In the genomic region with DNA sequence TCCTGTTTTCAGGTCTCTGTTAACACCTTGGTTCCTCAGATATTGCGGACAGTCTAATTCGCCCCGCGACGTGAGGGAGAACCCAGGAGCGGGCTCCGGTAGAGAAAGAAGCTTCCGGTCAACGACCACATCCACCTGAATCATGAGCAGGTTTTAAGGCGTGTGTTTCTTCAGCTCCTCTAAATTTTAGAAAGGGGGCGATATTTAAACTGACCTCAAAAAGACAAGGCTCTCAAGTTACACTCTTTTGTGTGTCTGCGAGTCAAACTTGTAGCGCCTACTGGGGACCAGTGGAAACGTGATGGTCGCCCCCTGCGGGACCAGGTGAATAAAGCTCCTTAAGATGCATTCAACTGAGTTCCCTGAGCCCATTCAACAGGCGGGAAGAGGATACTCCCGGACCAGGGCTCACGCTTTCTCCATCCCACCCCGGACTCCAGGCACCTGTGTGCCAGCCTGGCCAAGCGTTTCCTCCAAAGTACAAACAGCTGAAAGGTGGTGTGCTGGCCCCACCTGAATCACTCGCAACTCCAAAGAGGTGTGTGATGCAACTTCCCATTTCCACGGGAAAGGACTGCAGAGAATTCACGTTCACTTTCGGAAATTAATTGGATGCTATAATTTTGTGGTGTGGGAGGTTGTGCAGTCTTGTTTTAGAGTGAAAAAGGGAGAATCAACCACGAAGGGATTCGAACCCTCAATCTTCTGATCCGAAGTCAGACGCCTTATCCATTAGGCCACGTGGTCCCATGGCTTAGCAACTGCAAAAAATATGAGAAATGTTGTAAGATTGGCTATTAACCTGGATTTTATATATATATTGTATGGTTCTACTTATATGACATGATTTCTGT, we compare ENCODE assay signal across 8 cellular contexts. TPM values are rescaled to one million over a fixed set of nuclear protein-coding genes. Genes with fewer than 3 reads are reported as not detected.
DNase-seq lines count a peak whose midpoint lies in the region; ATAC-seq, FAIRE-seq and TF ChIP-seq lines count a peak whose summit lies in the region.

No MANE protein-coding gene starts in this region.

- peak overlapping the region in 1 of 4 experiments; percentile 33; a peak in 2 of 7 replicates for H3K9ac ChIP-seq in H1 (replicated peaks in 1 of 4; ENCODE audit: extremely low read depth in 1 of 4, low read depth in 3 of 4, low read length in 3 of 4)

- no peak overlapping the region for H2BK20ac ChIP-seq in H1 (ENCODE audit: low read length)

- H4K91ac ChIP-seq in H1 (replicated peaks; ENCODE audit: insufficient read length, low read length) = no peak overlapping the region

- no peaks in the 10 kb centered on the region for H3K79me1 ChIP-seq in H1 (ENCODE audit: low read depth, low read length)

- H2AFZ ChIP-seq in H1 (ENCODE audit: low read length) = peak overlapping the region; percentile 90

- peak; percentile 8 for DNase-seq in activated gamma-delta T cell treated with Interleukin-2 at 50 U/mL for 16 hours
- no peak for DNase-seq in activated gamma-delta T cell (lab: John Stamatoyannopoulos, UW)
- peak; percentile 85 for DNase-seq in NCI-H69 (lab: John Stamatoyannopoulos, UW)
- DNase-seq in activated CD4-positive, alpha-beta T cell treated with anti-CD3 and anti-CD28 coated beads, Interleukin-2, amount 50 U/mL, for 4 hours = peak; percentile 36 to 37
- DNase-seq in H1 (ENCODE audit: low read depth in 1 of 2, low spot score in 2 of 2) = peak; percentile 88 to 94
- peak; percentile 5 to 75 (median 63) for DNase-seq in naive thymus-derived CD8-positive, alpha-beta T cell
- peak; percentile 86 for DNase-seq in urothelium cell line (ENCODE audit: low spot score)

- no peak overlapping the region for H2BK15ac ChIP-seq in H1 (ENCODE audit: low read length)

- H3K14ac ChIP-seq in H1 (ENCODE audit: insufficient read length) = no peak overlapping the region

- H2BK12ac ChIP-seq in H1 (ENCODE audit: low read depth, low read length) = peak overlapping the region; percentile 69; the same call in 1 of the 2 replicates

- FAIRE-seq in H1 (lab: Jason Lieb, UNC) = peak; percentile 88
- no peak for FAIRE-seq in urothelium cell line (lab: Jason Lieb, UNC)

- peak; percentile 70 to 73 for TF ChIP-seq POLR2A in H1 (IDR thresholded peaks at IDR 0.05; ENCODE audit: control extremely low read depth in 1 of 2, low read depth in 2 of 2, low read length in 2 of 2)

- no peak overlapping the region for H3K4ac ChIP-seq in H1 (replicated peaks; ENCODE audit: insufficient read length, low read depth, low read length)

- peak overlapping the region; percentile 54 to 80 (median 74) for H3K4me3 ChIP-seq in H1 (ENCODE audit: extremely low read depth in 1 of 4, insufficient read depth in 2 of 4, low read depth in 3 of 4, low read length in 4 of 4)

- TF ChIP-seq RAD21 in H1 (IDR thresholded peaks at IDR 0.05 in 1 of 2, conservative IDR thresholded peaks at IDR 0.05 in 1 of 2; ENCODE audit: low read depth in 2 of 2, low read length in 2 of 2) = peak; percentile 58 to 68

- peaks cover 8 to 58% (median 21%) of the 10 kb centered on the region in 5 donors for H3K27me3 Mint-ChIP-seq in naive thymus-derived CD8-positive, alpha-beta T cell

- no peaks in the 10 kb centered on the region for H4K20me1 ChIP-seq in H1 (replicated peaks in 1 of 2; ENCODE audit: control insufficient read depth in 1 of 2, insufficient read depth in 2 of 2, low read length in 2 of 2)

- H3K4me3 Mint-ChIP-seq in naive thymus-derived CD8-positive, alpha-beta T cell = peak overlapping the region; percentile 78 to 94 (median 89)

- H3K9me3 Mint-ChIP-seq in naive thymus-derived CD8-positive, alpha-beta T cell = peaks cover 0 to 30% (median 16%) of the 10 kb centered on the region in 9 donors

- H3K23ac ChIP-seq in H1 (ENCODE audit: insufficient read length) = no peak overlapping the region

- no peak overlapping the region for H2BK120ac ChIP-seq in H1 (replicated peaks; ENCODE audit: low read depth, low read length)

- TF ChIP-seq EP300 in H1 (IDR thresholded peaks at IDR 0.05; ENCODE audit: borderline replicate concordance in 1 of 2, low read depth in 2 of 2, low read length in 2 of 2) = peak in 1 of 2 experiments; percentile 26; a peak in 1 of 3 replicates

- CTCF ChIA-PET in H1 (lab: Charles Lee; ENCODE audit: partially characterized antibody) = interaction anchor here (0.5 to 2.7 kb wide), 40 partner anchors 10 to 229 kb away, joined by 3 to 21 read pairs (median 4); partner anchors contain the start of genes GPX6 and ZSCAN12

- no peak overlapping the region for H3K56ac ChIP-seq in H1 (replicated peaks; ENCODE audit: insufficient read length, low read depth, low read length)

- POLR2A ChIA-PET in H1 (lab: Charles Lee; ENCODE audit: partially characterized antibody) = interaction anchor here (0.7 to 3.0 kb wide), 18 partner anchors 10 to 650 kb away, joined by 3 to 10 read pairs (median 3); partner anchors contain the start of genes GPX6, TRIM27 and ZSCAN23
- POLR2A ChIA-PET in naive thymus-derived CD8-positive, alpha-beta T cell (lab: Charles Lee) = interaction anchor here (0.7 to 0.9 kb wide), 4 partner anchors 44 to 353 kb away, joined by 3 to 4 read pairs (median 4); partner anchors contain the start of gene ZSCAN26

- TF ChIP-seq CTCF in H1 (IDR thresholded peaks at IDR 0.05; ENCODE audit: control extremely low read depth in 1 of 3, insufficient read depth in 1 of 3, low read depth in 1 of 3, low read length in 3 of 3) = peak; percentile 71 to 98 (median 86)

- no peaks in the 10 kb centered on the region for H3K36me3 ChIP-seq in H1 (ENCODE audit: control insufficient read depth in 2 of 4, insufficient read depth in 4 of 4, low read length in 3 of 4)

- H3K27ac ChIP-seq in H1 (ENCODE audit: low read depth, low read length) = peak overlapping the region; percentile 59; the same call in 1 of the 2 replicates

- H3K4me1 ChIP-seq in H1 (replicated peaks in 1 of 4; ENCODE audit: control insufficient read depth in 3 of 4, insufficient read depth in 4 of 4, low read length in 3 of 4) = peaks cover 0 to 6% (median under 1%) of the 10 kb centered on the region in 4 experiments; a peak in 4 of 7 replicates

- peak; percentile 66 for ATAC-seq in HG03175 (IDR thresholded peaks at IDR 0.05; ENCODE audit: unreplicated experiment)
- peak; percentile 57 to 66 for ATAC-seq in naive thymus-derived CD8-positive, alpha-beta T cell

- no peaks in the 10 kb centered on the region for H3K27me3 ChIP-seq in H1 (replicated peaks in 1 of 4; ENCODE audit: control insufficient read depth in 3 of 4, extremely low read depth in 1 of 4, insufficient read depth in 3 of 4, low read length in 3 of 4)

- peak overlapping the region; percentile 71 to 75 for H3K4me2 ChIP-seq in H1 (ENCODE audit: insufficient read depth in 1 of 2, low read depth in 2 of 2, low read length in 2 of 2)

- peak overlapping the region; percentile 31 to 97 (median 71) for H3K27ac Mint-ChIP-seq in naive thymus-derived CD8-positive, alpha-beta T cell

- H3K36me3 Mint-ChIP-seq in naive thymus-derived CD8-positive, alpha-beta T cell = peaks cover 0 to 13% (median 0%) of the 10 kb centered on the region in 3 donors

- H4K5ac ChIP-seq in H1 (ENCODE audit: insufficient read length, low read depth, low read length) = peak overlapping the region; percentile 11

- H4K8ac ChIP-seq in H1 (ENCODE audit: extremely low read depth, insufficient read depth, low read length) = no peak overlapping the region; the same call in 1 of the 2 replicates

- no peaks in the 10 kb centered on the region for H3K79me2 ChIP-seq in H1 (ENCODE audit: control insufficient read depth in 1 of 2, insufficient read depth in 2 of 2, low read length in 2 of 2)

- WGBS in H1 (ENCODE audit: extremely low coverage in 1 of 2, insufficient coverage in 1 of 2, insufficient read length in 1 of 2, insufficient replicate concordance in 2 of 2, low coverage in 1 of 2, low lambda C conversion rate in 2 of 2, missing lambda C conversion rate in 1 of 2), 2 experiments = 2% methylated on average over 30 of the region's 30 CpGs; no CpG with 5 or more reads in 1 of the 2 experiments

- no peaks in the 10 kb centered on the region for H3K9me3 ChIP-seq in H1 (ENCODE audit: insufficient read depth in 2 of 2, low read depth in 1 of 2, low read length in 1 of 2)

- H2BK5ac ChIP-seq in H1 (ENCODE audit: low read depth, low read length) = no peak overlapping the region; the same call in 1 of the 2 replicates

- H3K23me2 ChIP-seq in H1 (ENCODE audit: low read depth, low read length) = peaks cover 8% of the 10 kb centered on the region

- H2AK5ac ChIP-seq in H1 (ENCODE audit: low read depth, low read length) = no peak overlapping the region

- peaks cover 17 to 28% (median 24%) of the 10 kb centered on the region in 4 donors for H3K4me1 Mint-ChIP-seq in naive thymus-derived CD8-positive, alpha-beta T cell

- peak overlapping the region; percentile 7; the same call in 1 of the 2 replicates for H3K18ac ChIP-seq in H1 (ENCODE audit: extremely low read depth, low read length)

TF ChIP-seq in H1, 55 proteins besides CTCF, POLR2A, EP300 and RAD21 (continues in another document):
- TF ChIP-seq RFX5 (IDR thresholded peaks at IDR 0.05; ENCODE audit: borderline replicate concordance, low read depth, low read length) (no peak), CEBPB (IDR thresholded peaks at IDR 0.05; ENCODE audit: low read depth, low read length) (peak; percentile 67), RXRA (IDR thresholded peaks at IDR 0.05; ENCODE audit: insufficient read depth, low read depth, low read length) (no peak)

RNA-seq across cellular contexts. Expression of gene GPX5, which starts 17.0 kb away (rescaled TPM):
- total RNA-seq in H1 (2021; fragmentation: NEBNext Ultra II Directional; extraction: Animal tissue kit (Norgen Biotek cat#: 25700)) = not detected in 2 replicates
- 0.08 TPM in 1 of 2 replicates, not detected in the other for polyA plus RNA-seq in H1 (2011; rRNA removed)
- polyA plus RNA-seq in H1 (2011; cell fraction: cytosol; rRNA removed) = not detected
- 0.07 TPM for polyA plus RNA-seq in H1 (2011; cell fraction: nucleus; rRNA removed)
- not detected in 4 replicates for polyA plus RNA-seq in H1 (2012, experiment 1 of 2)
- polyA plus RNA-seq in H1 (2012, experiment 2 of 2) = not detected
- polyA plus RNA-seq in H1 (2013, experiment 1 of 2) = 0.02 TPM
- 0.04 TPM for polyA plus RNA-seq in H1 (2013, experiment 2 of 2)
- polyA minus RNA-seq in H1 (2011; rRNA and poly(A)+ RNA removed) = not detected in 2 replicates
- polyA minus RNA-seq in H1 (2011; cell fraction: cytosol; rRNA and poly(A)+ RNA removed) = not detected
- polyA minus RNA-seq in H1 (2011; cell fraction: nucleus; rRNA and poly(A)+ RNA removed) = not detected
- not detected for total RNA-seq in naive thymus-derived CD8-positive, alpha-beta T cell
- polyA plus RNA-seq in naive thymus-derived CD8-positive, alpha-beta T cell = not detected

RNA-seq across cellular contexts. Expression of gene GPX6, which starts 27.1 kb away (rescaled TPM):
- not detected in 2 replicates for total RNA-seq in H1 (2021; fragmentation: NEBNext Ultra II Directional; extraction: Animal tissue kit (Norgen Biotek cat#: 25700))
- not detected in 2 replicates for polyA plus RNA-seq in H1 (2011; rRNA removed)
- 0.06 TPM for polyA plus RNA-seq in H1 (2011; cell fraction: cytosol; rRNA removed)
- not detected for polyA plus RNA-seq in H1 (2011; cell fraction: nucleus; rRNA removed)
- not detected in 4 replicates for polyA plus RNA-seq in H1 (2012, experiment 1 of 2)
- polyA plus RNA-seq in H1 (2012, experiment 2 of 2) = not detected
- polyA plus RNA-seq in H1 (2013, experiment 1 of 2) = not detected
- polyA plus RNA-seq in H1 (2013, experiment 2 of 2) = not detected
- not detected in 2 replicates for polyA minus RNA-seq in H1 (2011; rRNA and poly(A)+ RNA removed)
- polyA minus RNA-seq in H1 (2011; cell fraction: cytosol; rRNA and poly(A)+ RNA removed) = not detected
- not detected for polyA minus RNA-seq in H1 (2011; cell fraction: nucleus; rRNA and poly(A)+ RNA removed)
- not detected for total RNA-seq in naive thymus-derived CD8-positive, alpha-beta T cell
- not detected for polyA plus RNA-seq in naive thymus-derived CD8-positive, alpha-beta T cell
